In genomic region chr11:117907276-117908110, GRCh38 we compare ENCODE assay signal across 8 cellular contexts. TPM values are rescaled to one million over a fixed set of nuclear protein-coding genes. Genes with fewer than 3 reads are reported as not detected.
DNase-seq lines count a peak whose midpoint lies in the region; ATAC-seq, FAIRE-seq and TF ChIP-seq lines count a peak whose summit lies in the region.

No MANE protein-coding gene starts in this region.

- 15% methylated on average over 17 of the region's 24 CpGs for WGBS in HepG2 (ENCODE audit: low lambda C conversion rate)

- H3K27me3 ChIP-seq in H7 (ENCODE audit: control insufficient read depth, insufficient read depth, low read length): no peaks in the 10 kb centered on the region
- H3K27me3 ChIP-seq in HepG2 (ENCODE audit: control insufficient read depth in 1 of 2, insufficient read depth in 2 of 2, low read length in 2 of 2): peaks cover 1 to 54% of the 10 kb centered on the region in 2 experiments

- FAIRE-seq in HepG2 (lab: Jason Lieb, UNC): no peak

- CTCF ChIA-PET in HepG2 (lab: Yijun Ruan, JAX; ENCODE audit: low intra/inter-chr PET ratio, low total read pairs): no interaction called here

- no peaks in the 10 kb centered on the region for H3K9me3 ChIP-seq in HepG2 (ENCODE audit: low read length)

- peak overlapping the region; percentile 24 for H3K4me3 ChIP-seq in H7 (ENCODE audit: insufficient read depth, low read depth, low read length)
- no peak overlapping the region for H3K4me3 ChIP-seq in HepG2 (replicated peaks in 1 of 3; ENCODE audit: insufficient read depth in 1 of 3, low read depth in 2 of 3, low read length in 3 of 3)

- no peaks in the 10 kb centered on the region for H3K79me2 ChIP-seq in HepG2 (ENCODE audit: insufficient read depth, low read length)

- no peak overlapping the region for H3K4me2 ChIP-seq in HepG2 (ENCODE audit: low read depth, low read length)

- no peak for TF ChIP-seq EP300 in HepG2 (IDR thresholded peaks at IDR 0.05; ENCODE audit: low read depth in 2 of 2, low read length in 2 of 2)
- TF ChIP-seq EP300 in HepG2 (CRISPR knock-in tag; IDR thresholded peaks at IDR 0.05; ENCODE audit: borderline replicate concordance): no peak

- H3K9ac ChIP-seq in HepG2 (ENCODE audit: insufficient read depth, low read depth, low read length): no peak overlapping the region

- in situ Hi-C loops in HepG2 (cut with HindIII; ENCODE audit: extremely low pct_ligation_motif_present, low pct_unique_long_range_greater_than_20kb): no loop called here

- DNase-seq in AG09319 (ENCODE audit: extremely low read depth, low read depth): peak; percentile 59
- peak; percentile 90 for DNase-seq in H7
- DNase-seq in NCI-H460 (ENCODE audit: extremely low read depth, low read depth): peak; percentile 85
- DNase-seq in activated CD4-positive, alpha-beta T cell treated with anti-CD3 and anti-CD28 coated beads for 48 hours: peak; percentile 87
- DNase-seq in dermis blood vessel endothelial cell: peak; percentile 91
- peak; percentile 12 for DNase-seq in HepG2 (ENCODE audit: low spot score)
- DNase-seq in stimulated activated CD4-positive, alpha-beta T cell treated with anti-CD3 and anti-CD28 coated beads, Interleukin-4, amount 100 ng/mL, for 4 hours: peak; percentile 61 to 76

- POLR2A ChIA-PET in HepG2 (lab: Yijun Ruan, JAX): no interaction called here

- TF ChIP-seq RAD21 in HepG2 (CRISPR knock-in tag; IDR thresholded peaks at IDR 0.05): no peak

- TF ChIP-seq POLR2A in HepG2 (IDR thresholded peaks at IDR 0.05; ENCODE audit: insufficient read depth in 1 of 2, low read depth in 2 of 2, low read length in 2 of 2): no peak

- H3K27ac ChIP-seq in HepG2 (ENCODE audit: extremely low read length, insufficient read depth, low read length): no peak overlapping the region

- no TSS peak for BruUV-seq in HepG2 (replicated peaks; lab: Mats Ljungman, UMichigan)

- H3K4me1 ChIP-seq in HepG2 (ENCODE audit: insufficient read depth, low read length): no peaks in the 10 kb centered on the region

- no peak overlapping the region for H2AFZ ChIP-seq in HepG2 (ENCODE audit: low read length)

- H3K36me3 ChIP-seq in H7 (replicated peaks; ENCODE audit: control insufficient read depth, insufficient read depth, low read length): no peaks in the 10 kb centered on the region
- H3K36me3 ChIP-seq in HepG2 (replicated peaks in 1 of 2; ENCODE audit: control insufficient read depth in 1 of 2, insufficient read depth in 2 of 2, low read length in 2 of 2): no peaks in the 10 kb centered on the region

- H4K20me1 ChIP-seq in HepG2 (ENCODE audit: insufficient read depth, low read length): no peaks in the 10 kb centered on the region

- no peak for TF ChIP-seq CTCF in AG09319 (IDR thresholded peaks at IDR 0.05; ENCODE audit: low read depth, low read length)
- TF ChIP-seq CTCF in HepG2 (CRISPR knock-in tag; IDR thresholded peaks at IDR 0.05): no peak

- no peak for ATAC-seq in HepG2
- no peak for ATAC-seq in GM18870 (IDR thresholded peaks at IDR 0.05; ENCODE audit: unreplicated experiment)

- intact Hi-C loops in HepG2 (cut with micrococcal nuclease; ENCODE audit: unreplicated experiment): loop anchor here (10.0 kb wide), 1 partner anchor 63 kb away; no protein-coding TSS in a partner anchor

TF ChIP-seq in HepG2, 621 proteins besides CTCF, POLR2A, EP300 and RAD21:
- no peak for TF ChIP-seq PRPF4 (IDR thresholded peaks at IDR 0.05; ENCODE audit: low read depth, low read length, poor library complexity, severe bottlenecking)
- TF ChIP-seq STAT6 (CRISPR knock-in tag; IDR thresholded peaks at IDR 0.05; ENCODE audit: borderline replicate concordance): no peak
- TF ChIP-seq HNF4A (CRISPR knock-in tag; IDR thresholded peaks at IDR 0.05): no peak
- TF ChIP-seq ZNF580 (CRISPR knock-in tag; IDR thresholded peaks at IDR 0.05; ENCODE audit: borderline replicate concordance, low read depth): no peak
TF ChIP-seq in HepG2: peak in this region for 0.

RNA-seq across cellular contexts. Expression of gene TMPRSS13, which starts 21.7 kb away (rescaled TPM):
- total RNA-seq in H7 (2014; rRNA removed; shearing (Covaris generic)): 0.31 TPM in 1 of 2 replicates, not detected in the other
- total RNA-seq in NCI-H460 (2014; rRNA removed; shearing (Covaris generic)): not detected in 2 replicates
- not detected in 2 replicates for polyA plus RNA-seq in NCI-H460 (2014; cell fraction: nucleus; rRNA removed)
- not detected in 2 replicates for total RNA-seq in dermis blood vessel endothelial cell
- not detected in 2 replicates for total RNA-seq in HepG2 (2016; rRNA removed; fragmentation: Illumina TruSeq; extraction: Trizol)
- not detected in 2 replicates for total RNA-seq in HepG2 (2016; cell fraction: cytosol; rRNA removed; fragmentation: Illumina TruSeq; extraction: Trizol; ENCODE audit: low read depth)
- total RNA-seq in HepG2 (2016; cell fraction: insoluble cytoplasmic fraction; rRNA removed; fragmentation: Illumina TruSeq; extraction: Trizol): not detected in 2 replicates
- total RNA-seq in HepG2 (2016; cell fraction: membrane; rRNA removed; fragmentation: Illumina TruSeq; extraction: Trizol): not detected in 2 replicates
- not detected in 2 replicates for total RNA-seq in HepG2 (2016; cell fraction: nucleus; rRNA removed; fragmentation: Illumina TruSeq; extraction: Trizol)
- polyA plus RNA-seq in HepG2 (2011; rRNA removed): not detected in 2 replicates
- not detected in 2 replicates for polyA plus RNA-seq in HepG2 (2011; cell fraction: cytosol; rRNA removed)
- polyA plus RNA-seq in HepG2 (2011; cell fraction: nucleus; rRNA removed): not detected in 2 replicates
- not detected in 2 replicates for polyA plus RNA-seq in HepG2 (2012)
- polyA plus RNA-seq in HepG2 (2016; cell fraction: cytosol; fragmentation: Illumina TruSeq; extraction: Trizol; ENCODE audit: low read depth): not detected in 2 replicates
- polyA plus RNA-seq in HepG2 (2016; cell fraction: insoluble cytoplasmic fraction; fragmentation: Illumina TruSeq; extraction: Trizol; ENCODE audit: low read depth): not detected in 2 replicates
- not detected in 2 replicates for polyA plus RNA-seq in HepG2 (2016; cell fraction: membrane; fragmentation: Illumina TruSeq; extraction: Trizol; ENCODE audit: low read depth)
- polyA plus RNA-seq in HepG2 (2016; cell fraction: nucleus; fragmentation: Illumina TruSeq; extraction: Trizol; ENCODE audit: insufficient read depth, low read depth): not detected in 2 replicates
- polyA minus RNA-seq in HepG2 (2011; rRNA and poly(A)+ RNA removed; ENCODE audit: low replicate concordance): not detected in 2 replicates
- not detected in 2 replicates for polyA minus RNA-seq in HepG2 (2011; cell fraction: cytosol; rRNA and poly(A)+ RNA removed)
- not detected in 2 replicates for polyA minus RNA-seq in HepG2 (2011; cell fraction: nucleus; rRNA and poly(A)+ RNA removed)

RNA-seq across cellular contexts. Expression of gene FXYD6, which starts 31.0 kb away (rescaled TPM):
- 17.8 and 32.8 TPM in 2 replicates for total RNA-seq in H7 (2014; rRNA removed; shearing (Covaris generic))
- total RNA-seq in NCI-H460 (2014; rRNA removed; shearing (Covaris generic)): not detected in 2 replicates
- polyA plus RNA-seq in NCI-H460 (2014; cell fraction: nucleus; rRNA removed): not detected in 2 replicates
- total RNA-seq in dermis blood vessel endothelial cell: 1.1 and 1.7 TPM in 2 replicates
- not detected in 2 replicates for total RNA-seq in HepG2 (2016; rRNA removed; fragmentation: Illumina TruSeq; extraction: Trizol)
- not detected in 2 replicates for total RNA-seq in HepG2 (2016; cell fraction: cytosol; rRNA removed; fragmentation: Illumina TruSeq; extraction: Trizol; ENCODE audit: low read depth)
- not detected in 2 replicates for total RNA-seq in HepG2 (2016; cell fraction: insoluble cytoplasmic fraction; rRNA removed; fragmentation: Illumina TruSeq; extraction: Trizol)
- not detected in 2 replicates for total RNA-seq in HepG2 (2016; cell fraction: membrane; rRNA removed; fragmentation: Illumina TruSeq; extraction: Trizol)
- not detected in 2 replicates for total RNA-seq in HepG2 (2016; cell fraction: nucleus; rRNA removed; fragmentation: Illumina TruSeq; extraction: Trizol)
- polyA plus RNA-seq in HepG2 (2011; rRNA removed): not detected in 2 replicates
- polyA plus RNA-seq in HepG2 (2011; cell fraction: cytosol; rRNA removed): not detected in 2 replicates
- not detected in 2 replicates for polyA plus RNA-seq in HepG2 (2011; cell fraction: nucleus; rRNA removed)
- not detected in 2 replicates for polyA plus RNA-seq in HepG2 (2012)
- polyA plus RNA-seq in HepG2 (2016; cell fraction: cytosol; fragmentation: Illumina TruSeq; extraction: Trizol; ENCODE audit: low read depth): not detected in 2 replicates
- polyA plus RNA-seq in HepG2 (2016; cell fraction: insoluble cytoplasmic fraction; fragmentation: Illumina TruSeq; extraction: Trizol; ENCODE audit: low read depth): not detected in 2 replicates
- not detected in 2 replicates for polyA plus RNA-seq in HepG2 (2016; cell fraction: membrane; fragmentation: Illumina TruSeq; extraction: Trizol; ENCODE audit: low read depth)
- not detected in 2 replicates for polyA plus RNA-seq in HepG2 (2016; cell fraction: nucleus; fragmentation: Illumina TruSeq; extraction: Trizol; ENCODE audit: insufficient read depth, low read depth)
- not detected in 2 replicates for polyA minus RNA-seq in HepG2 (2011; rRNA and poly(A)+ RNA removed; ENCODE audit: low replicate concordance)
- not detected in 2 replicates for polyA minus RNA-seq in HepG2 (2011; cell fraction: cytosol; rRNA and poly(A)+ RNA removed)
- not detected in 2 replicates for polyA minus RNA-seq in HepG2 (2011; cell fraction: nucleus; rRNA and poly(A)+ RNA removed)

Comparison
In these comparisons a context has a peak if more than half of its experiments do, and no peak if none do; other contexts are left out.
1. DNase-seq: peak in every context shown above with its lines; median percentile 91 in dermis blood vessel endothelial cell; 90 in H7; 87 in activated CD4-positive, alpha-beta T cell treated with anti-CD3 and anti-CD28 coated beads for 48 hours; 85 in NCI-H460; 68 in stimulated activated CD4-positive, alpha-beta T cell treated with anti-CD3 and anti-CD28 coated beads, Interleukin-4, amount 100 ng/mL, for 4 hours; 59 in AG09319; 12 in HepG2.